Comparison of ENCODE assay signal across 11 cellular contexts in the genomic region with DNA sequence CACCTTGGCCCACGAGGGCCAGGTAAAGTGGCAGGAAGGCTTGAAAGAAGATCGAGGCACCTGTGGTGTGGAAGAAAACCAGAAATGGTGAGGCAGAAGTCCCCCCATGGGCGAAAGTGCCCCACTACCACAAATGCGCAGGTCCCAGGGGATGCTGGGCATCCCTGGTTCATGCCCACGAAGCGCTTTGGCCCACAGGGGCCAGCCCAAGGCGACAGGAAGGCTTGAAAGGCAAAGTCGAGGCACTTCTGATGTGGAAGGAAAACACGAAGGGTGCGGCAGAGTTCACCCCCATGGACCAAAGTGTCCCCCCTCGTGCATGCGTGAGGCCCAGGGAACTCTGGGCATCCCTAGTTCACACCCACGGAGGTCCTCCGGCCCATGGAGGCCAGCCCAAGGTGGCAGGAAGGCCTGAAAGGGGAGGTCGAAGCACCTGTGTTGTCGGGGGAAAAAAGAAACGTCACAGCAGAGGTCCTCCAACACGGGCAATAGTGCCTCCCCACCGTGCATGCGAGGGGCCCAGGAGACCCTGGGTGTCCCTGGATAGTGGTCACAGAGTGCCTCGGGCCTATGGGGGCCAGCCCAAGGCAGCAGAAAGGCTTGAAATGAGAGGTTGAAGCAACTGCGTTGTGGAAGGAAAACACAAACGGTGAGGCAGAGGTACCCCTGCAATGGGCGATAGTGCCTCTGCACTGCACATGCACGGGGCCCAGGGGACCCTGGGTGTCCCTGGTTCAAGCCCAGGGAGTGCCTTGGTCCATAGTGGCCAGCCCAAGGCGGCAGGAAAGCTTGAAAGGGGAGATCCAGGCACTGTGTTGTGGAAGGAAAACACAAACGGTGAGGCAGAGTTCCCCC.
DNase-seq lines count a peak whose midpoint lies in the region; ATAC-seq and TF ChIP-seq lines count a peak whose summit lies in the region.
"Had no signal": no experiment of that assay in that cellular context is flagged by ENCODE, and none has a peak within 500 bp of the region (broad histone marks: within the 10 kb centered on the region; RNA-seq: fewer than 3 reads in every experiment).

No MANE protein-coding gene starts in this region.

- no peak overlapping the region for H3K27ac ChIP-seq in A673 (ENCODE audit: low read depth, low read length, poor library complexity, severe bottlenecking)
- H3K27ac ChIP-seq: brain microvascular endothelial cell had no signal

- peak; percentile 1 for DNase-seq in GM10266 (ENCODE audit: extremely low spot score)
- peak; percentile 6 for DNase-seq in activated CD8-positive, alpha-beta memory T cell treated with anti-CD3 and anti-CD28 coated beads, Interleukin-2, amount 50 U/mL, for 4 hours
- DNase-seq in islet precursor cell: peak; percentile 27
- peak; percentile 8 for DNase-seq in stimulated activated CD8-positive, alpha-beta memory T cell treated with anti-CD3 and anti-CD28 coated beads, Interleukin-4, amount 100 ng/mL, for 48 hours
- DNase-seq in hepatic stellate cell (ENCODE audit: low spot score): no peak
- no peak for DNase-seq in A673 (ENCODE audit: low spot score)
- DNase-seq: brain microvascular endothelial cell; KBM-7; NCI-H1930; stimulated activated CD4-positive, alpha-beta T cell treated with anti-CD3 and anti-CD28 coated beads, Interleukin-12 subunit alpha, Interleukin-12 subunit beta, amount 100 ng/mL, for 4 hours had no signal

- BruUV-seq in A673 (replicated peaks; lab: Mats Ljungman, UMichigan): no TSS peak

- TF ChIP-seq CTCF in GM10266 (IDR thresholded peaks at IDR 0.05; ENCODE audit: control insufficient read depth, insufficient read depth, low read depth, missing control alignments) (no peak), A673 (conservative IDR thresholded peaks at IDR 0.05; ENCODE audit: low read depth, low read length) (no peak)

- peaks cover 19% of the 10 kb centered on the region for H3K9me3 ChIP-seq in A673 (ENCODE audit: low read depth, low read length, poor library complexity, severe bottlenecking)

- no peaks in the 10 kb centered on the region for H3K36me3 ChIP-seq in A673 (ENCODE audit: insufficient read depth, low read length, poor library complexity, severe bottlenecking)
- H3K36me3 ChIP-seq: brain microvascular endothelial cell had no signal

- CTCF ChIA-PET in A673 (lab: Charles Lee): no interaction called here

- H3K4me1 ChIP-seq in A673 (ENCODE audit: insufficient read depth, low read length, poor library complexity, severe bottlenecking): no peaks in the 10 kb centered on the region

- POLR2A ChIA-PET in A673 (lab: Charles Lee; ENCODE audit: low non-redundant PET): no interaction called here

- H3K4me3 ChIP-seq in A673 (ENCODE audit: low read depth, low read length, poor library complexity, severe bottlenecking): no peak overlapping the region

- H3K27me3 ChIP-seq in A673 (replicated peaks; ENCODE audit: insufficient read depth, low read depth, low read length, poor library complexity): no peaks in the 10 kb centered on the region
- H3K27me3 ChIP-seq: brain microvascular endothelial cell had no signal

- ATAC-seq in GM21576 (IDR thresholded peaks at IDR 0.05; ENCODE audit: unreplicated experiment): no peak

- intact Hi-C loops in A673 (cut with micrococcal nuclease; ENCODE audit: unreplicated experiment): no loop called here

Comparison
In these comparisons a context has a peak if more than half of its experiments do, and no peak if none do; other contexts are left out.
1. DNase-seq: peak in GM10266 (single experiment), activated CD8-positive, alpha-beta memory T cell treated with anti-CD3 and anti-CD28 coated beads, Interleukin-2, amount 50 U/mL, for 4 hours (single experiment), islet precursor cell (single experiment) and stimulated activated CD8-positive, alpha-beta memory T cell treated with anti-CD3 and anti-CD28 coated beads, Interleukin-4, amount 100 ng/mL, for 48 hours (single experiment); none in hepatic stellate cell (single experiment) and A673 (single experiment).